Comparison of ENCODE assay signal across 18 cellular contexts in genomic region chr10:74051729-74052342, GRCh38. TPM values are rescaled to one million over a fixed set of nuclear protein-coding genes. Genes with fewer than 3 reads are reported as not detected.
DNase-seq lines count a peak whose midpoint lies in the region; ATAC-seq, FAIRE-seq and TF ChIP-seq lines count a peak whose summit lies in the region.
"Had no signal": no experiment of that assay in that cellular context is flagged by ENCODE, and none has a peak within 500 bp of the region (broad histone marks: within the 10 kb centered on the region; RNA-seq: fewer than 3 reads in every experiment).

No MANE protein-coding gene starts in this region.

- POLR2A ChIA-PET in GM12878 (lab: Charles Lee): interaction anchor here (0.6 to 1.0 kb wide), 5 partner anchors 23 to 120 kb away, joined by 3 to 5 read pairs (median 3); no protein-coding TSS in a partner anchor

- SMC1A ChIA-PET in GM12878 (lab: Charles Lee; ENCODE audit: uncharacterized antibody, unreplicated experiment): interaction anchor here (0.6 to 4.4 kb wide), 13 partner anchors 9 to 1066 kb away, joined by 3 to 19 read pairs (median 4); no protein-coding TSS in a partner anchor

- DNase-seq in DMS53 (lab: John Stamatoyannopoulos, UW): peak; percentile 27
- DNase-seq in DMS53 treated with DMSO at 0.1 percent for 48 hours (lab: John Stamatoyannopoulos, UW; ENCODE audit: unreplicated experiment): no peak
- no peak for DNase-seq in GM12878 (ENCODE audit: low read depth, low spot score)
- DNase-seq in iPS-NIHi11 (ENCODE audit: low spot score): peak; percentile 37
- DNase-seq in retina: no peak
- no peak for DNase-seq in colonic mucosa
- no peak for DNase-seq in NCI-H128 (lab: John Stamatoyannopoulos, UW; ENCODE audit: unreplicated experiment)
- DNase-seq: activated CD4-positive, alpha-beta memory T cell treated with anti-CD3 and anti-CD28 coated beads for 36 hours; anterior cingulate cortex; CD8-positive, alpha-beta T cell; NCI-H187; NCI-H774; SIG-M5; T1000 had no signal

- H3K4me2 ChIP-seq in GM12878 (ENCODE audit: control insufficient read depth, insufficient read depth): no peak overlapping the region

- no peaks in the 10 kb centered on the region for H4K20me1 ChIP-seq in GM12878 (ENCODE audit: control insufficient read depth, insufficient read depth)

- H3K4me1 ChIP-seq in GM12878 (ENCODE audit: control insufficient read depth, insufficient read depth, low read length): peaks cover 11% of the 10 kb centered on the region
- peaks cover 8 to 57% (median 49%) of the 10 kb centered on the region in 5 donors for H3K4me1 ChIP-seq in subcutaneous abdominal adipose tissue (ENCODE audit: control insufficient read depth in 5 of 5, insufficient read depth in 5 of 5, low read length in 5 of 5)
- peaks cover 12% of the 10 kb centered on the region for H3K4me1 ChIP-seq in colonic mucosa

- WGBS in GM12878 (ENCODE audit: insufficient coverage, insufficient replicate concordance, low lambda C conversion rate, missing lambda C conversion rate): 85% methylated on average over 5 of the region's 5 CpGs

- intact Hi-C loops in GM12878 (cut with micrococcal nuclease; ENCODE audit: unreplicated experiment): no loop called here
- intact Hi-C loops in colonic mucosa (cut with DNase I): no loop called here

- H3K27ac ChIP-seq in GM12878 (ENCODE audit: control insufficient read depth, insufficient read depth) (no peak overlapping the region), subcutaneous abdominal adipose tissue (ENCODE audit: low read depth, low read length) (peak overlapping the region; percentile 77), colonic mucosa (no peak overlapping the region)

- TF ChIP-seq CTCF in GM12878 (IDR thresholded peaks at IDR 0.05 in 2 of 3, conservative IDR thresholded peaks at IDR 0.05 in 1 of 3; ENCODE audit: control insufficient read depth in 2 of 3, extremely low read depth in 1 of 3, insufficient read depth in 1 of 3, low read depth in 3 of 3, low read length in 3 of 3): no peak
- TF ChIP-seq CTCF in colonic mucosa (IDR thresholded peaks at IDR 0.05): no peak

- no peak overlapping the region for H3K9ac ChIP-seq in GM12878 (ENCODE audit: control insufficient read depth, insufficient read depth, low read length)
- H3K9ac ChIP-seq in subcutaneous abdominal adipose tissue (ENCODE audit: low read length in 5 of 5): no peak overlapping the region
- H3K9ac ChIP-seq in colonic mucosa (ENCODE audit: low read depth in 2 of 2, low read length in 2 of 2): no peak overlapping the region

- H3K79me2 ChIP-seq in GM12878 (ENCODE audit: control insufficient read depth, insufficient read depth, low read length): no peaks in the 10 kb centered on the region

- CTCF ChIA-PET in GM12878 (lab: Yijun Ruan, JAX): interaction anchor here (0.6 to 2.0 kb wide), 9 partner anchors 9 to 1349 kb away, joined by 3 to 5 read pairs (median 3); no protein-coding TSS in a partner anchor

- H3K9me3 ChIP-seq in GM12878 (replicated peaks; ENCODE audit: control insufficient read depth, insufficient read depth, low read length) (no peaks in the 10 kb centered on the region), subcutaneous abdominal adipose tissue (ENCODE audit: control insufficient read depth in 5 of 5, low read length in 5 of 5) (no peaks in the 10 kb centered on the region), colonic mucosa (no peaks in the 10 kb centered on the region)

- ATAC-seq in GM12878: 0 out of 3 replicates have a peak, but pooled peaks have one; percentile 16
- ATAC-seq: activated T-helper 17 cell treated with anti-CD3 and anti-CD28 coated beads, Interleukin-2, amount 50 U/mL, for 72 hours; CD8-positive, alpha-beta T cell; stimulated activated memory B cell treated with anti-CD40 and anti-IgM and Interleukin-4, amounts not matched to agents 10 μg/mL and 1 μg/mL and 100 μg/mL, for 72 hours had no signal

- RAD21 ChIA-PET in GM12878 (lab: Charles Lee; ENCODE audit: unreplicated experiment): interaction anchor here (0.7 to 2.1 kb wide), 5 partner anchors 10 to 182 kb away, joined by 3 to 5 read pairs (median 3); no protein-coding TSS in a partner anchor

- no peak for TF ChIP-seq EP300 in GM12878 (IDR thresholded peaks at IDR 0.05; ENCODE audit: borderline replicate concordance in 1 of 2, control insufficient read depth in 1 of 2, low read depth in 2 of 2, low read length in 2 of 2)

- H3K27me3 ChIP-seq in GM12878 (replicated peaks in 1 of 2; ENCODE audit: control insufficient read depth in 2 of 2, insufficient read depth in 2 of 2, low read length in 1 of 2) (no peaks in the 10 kb centered on the region), subcutaneous abdominal adipose tissue (ENCODE audit: control insufficient read depth in 5 of 5, insufficient read depth in 4 of 5, low read length in 5 of 5) (no peaks in the 10 kb centered on the region), colonic mucosa (no peaks in the 10 kb centered on the region)

- no TSS peak for BruUV-seq in GM12878 (replicated peaks; lab: Mats Ljungman, UMichigan)

- no peak for TF ChIP-seq RAD21 in GM12878 (IDR thresholded peaks at IDR 0.05; ENCODE audit: insufficient read depth, low read depth, low read length)

- in situ Hi-C loops in GM12878 (cut with MboI): no loop called here

- no peaks in the 10 kb centered on the region for H3K36me3 ChIP-seq in GM12878 (ENCODE audit: control insufficient read depth in 2 of 2, insufficient read depth in 2 of 2, low read length in 1 of 2)
- no peaks in the 10 kb centered on the region for H3K36me3 ChIP-seq in subcutaneous abdominal adipose tissue (ENCODE audit: control insufficient read depth in 5 of 5, insufficient read depth in 5 of 5, low read length in 5 of 5)
- H3K36me3 ChIP-seq in colonic mucosa: no peaks in the 10 kb centered on the region

- no peak for TF ChIP-seq POLR2A in GM12878 (IDR thresholded peaks at IDR 0.05; ENCODE audit: low read depth, low read length)

- H2AFZ ChIP-seq in GM12878 (ENCODE audit: control insufficient read depth, low read depth, low read length): no peak overlapping the region

- FAIRE-seq in GM12878 (lab: Jason Lieb, UNC): no peak
- FAIRE-seq: GM18507 had no signal

- H3K4me3 ChIP-seq in GM12878: no peak overlapping the region
- H3K4me3 ChIP-seq in subcutaneous abdominal adipose tissue (ENCODE audit: low read depth in 1 of 5, low read length in 5 of 5): no peak overlapping the region
- H3K4me3 ChIP-seq in colonic mucosa: no peak overlapping the region

TF ChIP-seq in GM12878, 131 proteins besides CTCF, POLR2A, EP300 and RAD21 (continues in another document):
- TF ChIP-seq ZBTB4 (CRISPR knock-in tag; IDR thresholded peaks at IDR 0.05) (no peak), ETV6 (conservative IDR thresholded peaks at IDR 0.05 in 1 of 2, IDR thresholded peaks at IDR 0.05 in 1 of 2; ENCODE audit: borderline replicate concordance in 1 of 2, low read depth in 1 of 2) (no peak), KAT2A (conservative IDR thresholded peaks at IDR 0.05; ENCODE audit: control insufficient read depth, low read depth, low read length) (no peak), SMAD1 (IDR thresholded peaks at IDR 0.05; ENCODE audit: low read depth, partially characterized antibody) (no peak), WRNIP1 (IDR thresholded peaks at IDR 0.05; ENCODE audit: borderline replicate concordance, low read depth, low read length) (no peak), SMARCA5 (IDR thresholded peaks at IDR 0.05) (no peak), STAT1 (conservative IDR thresholded peaks at IDR 0.05) (no peak)

RNA-seq across cellular contexts. Expression of gene VCL, which starts 53.9 kb away (rescaled TPM):
- total RNA-seq in GM12878 (2013; cell fraction: nucleolus; rRNA removed): 9.7 and 9.8 TPM in 2 replicates
- total RNA-seq in GM12878 (2014; rRNA removed) (22.5 and 23.6 TPM in 2 replicates), GM12878 (2014; rRNA removed; fragmentation: Illumina TruSeq; extraction: Trizol) (22.8 and 24.4 TPM in 2 replicates), GM12878 (2021) (49.3 and 54.6 TPM in 2 replicates), colonic mucosa (100 to 1,000 TPM in 1 of 2 donors, 10 to 100 TPM in 1; 99.9 to 179 TPM)
- polyA plus RNA-seq in GM12878 (2011; ENCODE audit: low read depth): 5.7 TPM
- polyA plus RNA-seq in GM12878 (2011; rRNA removed) (10.7 and 13.8 TPM in 2 replicates), GM12878 (2014; fragmentation: Illumina TruSeq; extraction: Trizol) (28.8 and 29.0 TPM in 2 replicates), GM12878 (2014; fragmentation: Nextera tagmentation; extraction: Ambion mirVana) (1 to 10 TPM; 6.7 to 9.2 TPM), GM12878 (2014; rRNA removed) (24.3 and 25.1 TPM in 2 replicates), GM12878 (2016; fragmentation: Nextera tagmentation; extraction: Ambion mirVana) (10 to 100 TPM; 38.4 to 39.0 TPM)
- 9.2 and 9.9 TPM in 2 replicates for polyA plus RNA-seq in GM12878 (2011; cell fraction: cytosol; rRNA removed)
- 21.7 and 22.7 TPM in 2 replicates for polyA plus RNA-seq in GM12878 (2011; cell fraction: nucleus; rRNA removed)
- 6.3 and 7.6 TPM in 2 replicates for polyA plus RNA-seq in GM12878 (2012)
- polyA minus RNA-seq in GM12878 (2011; rRNA and poly(A)+ RNA removed): 12.9 and 16.5 TPM in 2 replicates
- polyA minus RNA-seq in GM12878 (2011; cell fraction: cytosol; rRNA and poly(A)+ RNA removed): 5.3 and 8.6 TPM in 2 replicates
- 12.9 and 17.8 TPM in 2 replicates for polyA minus RNA-seq in GM12878 (2011; cell fraction: nucleus; rRNA and poly(A)+ RNA removed)

Comparison
In these comparisons a context has a peak if more than half of its experiments do, and no peak if none do; other contexts are left out.
1. DNase-seq: peak in DMS53 (single experiment) and iPS-NIHi11 (single experiment); none in DMS53 treated with DMSO at 0.1 percent for 48 hours (single experiment), GM12878 (single experiment), retina (single experiment), colonic mucosa (single experiment) and NCI-H128 (single experiment).